1 cellular context compared by ENCODE assay signal in genomic region chr1:114088392-114089299, GRCh38.
TF ChIP-seq lines count a peak whose summit lies in the region.

No MANE protein-coding gene starts in this region.

TF ChIP-seq in WTC11, 78 proteins besides CTCF, POLR2A, EP300 and RAD21 (continued from another document):
- TF ChIP-seq, protein P1, sequence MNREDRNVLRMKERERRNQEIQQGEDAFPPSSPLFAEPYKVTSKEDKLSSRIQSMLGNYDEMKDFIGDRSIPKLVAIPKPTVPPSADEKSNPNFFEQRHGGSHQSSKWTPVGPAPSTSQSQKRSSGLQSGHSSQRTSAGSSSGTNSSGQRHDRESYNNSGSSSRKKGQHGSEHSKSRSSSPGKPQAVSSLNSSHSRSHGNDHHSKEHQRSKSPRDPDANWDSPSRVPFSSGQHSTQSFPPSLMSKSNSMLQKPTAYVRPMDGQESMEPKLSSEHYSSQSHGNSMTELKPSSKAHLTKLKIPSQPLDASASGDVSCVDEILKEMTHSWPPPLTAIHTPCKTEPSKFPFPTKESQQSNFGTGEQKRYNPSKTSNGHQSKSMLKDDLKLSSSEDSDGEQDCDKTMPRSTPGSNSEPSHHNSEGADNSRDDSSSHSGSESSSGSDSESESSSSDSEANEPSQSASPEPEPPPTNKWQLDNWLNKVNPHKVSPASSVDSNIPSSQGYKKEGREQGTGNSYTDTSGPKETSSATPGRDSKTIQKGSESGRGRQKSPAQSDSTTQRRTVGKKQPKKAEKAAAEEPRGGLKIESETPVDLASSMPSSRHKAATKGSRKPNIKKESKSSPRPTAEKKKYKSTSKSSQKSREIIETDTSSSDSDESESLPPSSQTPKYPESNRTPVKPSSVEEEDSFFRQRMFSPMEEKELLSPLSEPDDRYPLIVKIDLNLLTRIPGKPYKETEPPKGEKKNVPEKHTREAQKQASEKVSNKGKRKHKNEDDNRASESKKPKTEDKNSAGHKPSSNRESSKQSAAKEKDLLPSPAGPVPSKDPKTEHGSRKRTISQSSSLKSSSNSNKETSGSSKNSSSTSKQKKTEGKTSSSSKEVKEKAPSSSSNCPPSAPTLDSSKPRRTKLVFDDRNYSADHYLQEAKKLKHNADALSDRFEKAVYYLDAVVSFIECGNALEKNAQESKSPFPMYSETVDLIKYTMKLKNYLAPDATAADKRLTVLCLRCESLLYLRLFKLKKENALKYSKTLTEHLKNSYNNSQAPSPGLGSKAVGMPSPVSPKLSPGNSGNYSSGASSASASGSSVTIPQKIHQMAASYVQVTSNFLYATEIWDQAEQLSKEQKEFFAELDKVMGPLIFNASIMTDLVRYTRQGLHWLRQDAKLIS (CRISPR knock-in tag; IDR thresholded peaks at IDR 0.05; ENCODE audit: borderline replicate concordance): no peak
- TF ChIP-seq, protein P2, sequence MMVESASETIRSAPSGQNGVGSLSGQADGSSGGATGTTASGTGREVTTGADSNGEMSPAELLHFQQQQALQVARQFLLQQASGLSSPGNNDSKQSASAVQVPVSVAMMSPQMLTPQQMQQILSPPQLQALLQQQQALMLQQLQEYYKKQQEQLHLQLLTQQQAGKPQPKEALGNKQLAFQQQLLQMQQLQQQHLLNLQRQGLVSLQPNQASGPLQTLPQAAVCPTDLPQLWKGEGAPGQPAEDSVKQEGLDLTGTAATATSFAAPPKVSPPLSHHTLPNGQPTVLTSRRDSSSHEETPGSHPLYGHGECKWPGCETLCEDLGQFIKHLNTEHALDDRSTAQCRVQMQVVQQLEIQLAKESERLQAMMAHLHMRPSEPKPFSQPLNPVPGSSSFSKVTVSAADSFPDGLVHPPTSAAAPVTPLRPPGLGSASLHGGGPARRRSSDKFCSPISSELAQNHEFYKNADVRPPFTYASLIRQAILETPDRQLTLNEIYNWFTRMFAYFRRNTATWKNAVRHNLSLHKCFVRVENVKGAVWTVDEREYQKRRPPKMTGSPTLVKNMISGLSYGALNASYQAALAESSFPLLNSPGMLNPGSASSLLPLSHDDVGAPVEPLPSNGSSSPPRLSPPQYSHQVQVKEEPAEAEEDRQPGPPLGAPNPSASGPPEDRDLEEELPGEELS (CRISPR knock-in tag; IDR thresholded peaks at IDR 0.05): peak; percentile 47; the same call in 1 of the 2 replicates
TF ChIP-seq in WTC11: peak in this region for 6.
